9 cellular contexts compared by ENCODE assay signal in genomic region chr17:31313982-31314787, GRCh38. TPM values are rescaled to one million over a fixed set of nuclear protein-coding genes. Genes with fewer than 3 reads are reported as not detected.
A peak's percentile ranks its signal among the peaks of the same experiment; 100 is the strongest.
DNase-seq lines count a peak whose midpoint lies in the region; ATAC-seq lines count a peak whose summit lies in the region.
"Had no signal": no experiment of that assay in that cellular context is flagged by ENCODE, and none has a peak within 500 bp of the region (broad histone marks: within the 10 kb centered on the region; RNA-seq: fewer than 3 reads in every experiment).

EVI2B (minus strand) TSS chr17:31314054; CDS start chr17:31305609, 8,445 bp downstream.

- ATAC-seq in HG03457 (IDR thresholded peaks at IDR 0.05; ENCODE audit: unreplicated experiment) (no peak), GM21447 (IDR thresholded peaks at IDR 0.05; ENCODE audit: unreplicated experiment) (no peak)
- ATAC-seq: body of pancreas had no signal

- peaks cover 47% of the 10 kb centered on the region for H3K36me3 Mint-ChIP-seq in activated naive CD4-positive, alpha-beta T cell treated with anti-CD3 and anti-CD28 coated beads, Interleukin-2, amount 10 ng/mL, durations not matched to agents 7 days and 5 days

- H3K27me3 Mint-ChIP-seq in activated naive CD4-positive, alpha-beta T cell treated with anti-CD3 and anti-CD28 coated beads, Interleukin-2, amount 10 ng/mL, durations not matched to agents 7 days and 5 days: no peaks in the 10 kb centered on the region

- H3K9me3 ChIP-seq in duodenal mucosa (ENCODE audit: control insufficient read depth in 1 of 2, low read length in 2 of 2): no peaks in the 10 kb centered on the region
- H3K9me3 ChIP-seq in skeletal muscle tissue (ENCODE audit: control insufficient read depth in 3 of 3, low read length in 3 of 3): no peaks in the 10 kb centered on the region
- H3K9me3 ChIP-seq: body of pancreas had no signal

- H3K9ac ChIP-seq in duodenal mucosa (ENCODE audit: low read depth in 1 of 2, low read length in 2 of 2): peak within 1 kb of the TSS in 1 of 2 donors; percentile 48
- no peak within 1 kb of the TSS for H3K9ac ChIP-seq in skeletal muscle tissue (ENCODE audit: low read depth in 1 of 3, low read length in 3 of 3)

- H3K36me3 ChIP-seq in duodenal mucosa (ENCODE audit: control insufficient read depth in 1 of 2, insufficient read depth in 2 of 2, low read length in 2 of 2): no peaks in the 10 kb centered on the region
- H3K36me3 ChIP-seq in skeletal muscle tissue (ENCODE audit: control insufficient read depth in 3 of 3, insufficient read depth in 3 of 3, low read length in 3 of 3): no peaks in the 10 kb centered on the region

- H3K4me3 Mint-ChIP-seq in activated naive CD4-positive, alpha-beta T cell treated with anti-CD3 and anti-CD28 coated beads, Interleukin-2, amount 10 ng/mL, durations not matched to agents 7 days and 5 days: peak within 1 kb of the TSS; percentile 88

- no peak for DNase-seq in activated naive CD4-positive, alpha-beta T cell treated with anti-CD3 and anti-CD28 coated beads, Interleukin-2, amount 10 ng/mL, durations not matched to agents 7 days and 5 days
- no peak for DNase-seq in activated naive CD4-positive, alpha-beta T cell (lab: John Stamatoyannopoulos, UW)
- DNase-seq in OCI-M1 (lab: John Stamatoyannopoulos, UW) (peak; percentile 93), Ammon's horn (ENCODE audit: low spot score) (no peak)

- H3K4me3 ChIP-seq in duodenal mucosa (ENCODE audit: low read depth in 1 of 2, low read length in 2 of 2) (peak within 1 kb of the TSS; percentile 20 to 48), skeletal muscle tissue (ENCODE audit: low read length in 3 of 3) (no peak within 1 kb of the TSS)
- H3K4me3 ChIP-seq: body of pancreas had no signal

- CTCF ChIA-PET in activated naive CD4-positive, alpha-beta T cell treated with anti-CD3 and anti-CD28 coated beads, Interleukin-2, amount 10 ng/mL, durations not matched to agents 7 days and 5 days (lab: Charles Lee): no interaction called here

- peak within 1 kb of the TSS; percentile 28 for H3K27ac ChIP-seq in duodenal mucosa (ENCODE audit: low read depth, low read length)
- peak within 1 kb of the TSS; percentile 27 for H3K27ac ChIP-seq in skeletal muscle tissue (ENCODE audit: low read depth, low read length)

- no peaks in the 10 kb centered on the region for H3K9me3 Mint-ChIP-seq in activated naive CD4-positive, alpha-beta T cell treated with anti-CD3 and anti-CD28 coated beads, Interleukin-2, amount 10 ng/mL, durations not matched to agents 7 days and 5 days

- H3K27me3 ChIP-seq in duodenal mucosa (ENCODE audit: control insufficient read depth in 1 of 2, insufficient read depth in 2 of 2, low read length in 2 of 2) (no peaks in the 10 kb centered on the region), skeletal muscle tissue (ENCODE audit: control insufficient read depth in 3 of 3, insufficient read depth in 3 of 3, low read length in 3 of 3) (no peaks in the 10 kb centered on the region)
- H3K27me3 ChIP-seq: body of pancreas had no signal

- H3K4me1 ChIP-seq in duodenal mucosa (ENCODE audit: control insufficient read depth in 1 of 2, insufficient read depth in 2 of 2, low read length in 2 of 2): peaks cover 3 to 19% of the 10 kb centered on the region in 2 donors
- H3K4me1 ChIP-seq in skeletal muscle tissue (ENCODE audit: control insufficient read depth in 3 of 3, insufficient read depth in 3 of 3, low read length in 3 of 3): no peaks in the 10 kb centered on the region

- peak within 1 kb of the TSS; percentile 98 for H3K27ac Mint-ChIP-seq in activated naive CD4-positive, alpha-beta T cell treated with anti-CD3 and anti-CD28 coated beads, Interleukin-2, amount 10 ng/mL, durations not matched to agents 7 days and 5 days

- H3K4me1 Mint-ChIP-seq in activated naive CD4-positive, alpha-beta T cell treated with anti-CD3 and anti-CD28 coated beads, Interleukin-2, amount 10 ng/mL, durations not matched to agents 7 days and 5 days: peaks cover 45% of the 10 kb centered on the region

RNA-seq across cellular contexts. Expression of gene EVI2B, which starts in this region (rescaled TPM):
- 0.52 TPM for total RNA-seq in skeletal muscle tissue

Comparison
In these comparisons a context has a peak if more than half of its experiments do, and no peak if none do; other contexts are left out.
1. H3K4me3 ChIP-seq: peak in duodenal mucosa (2 of 2); none in skeletal muscle tissue (0 of 3).